ENCODE assay signal across 1 cellular context in the genomic region with DNA sequence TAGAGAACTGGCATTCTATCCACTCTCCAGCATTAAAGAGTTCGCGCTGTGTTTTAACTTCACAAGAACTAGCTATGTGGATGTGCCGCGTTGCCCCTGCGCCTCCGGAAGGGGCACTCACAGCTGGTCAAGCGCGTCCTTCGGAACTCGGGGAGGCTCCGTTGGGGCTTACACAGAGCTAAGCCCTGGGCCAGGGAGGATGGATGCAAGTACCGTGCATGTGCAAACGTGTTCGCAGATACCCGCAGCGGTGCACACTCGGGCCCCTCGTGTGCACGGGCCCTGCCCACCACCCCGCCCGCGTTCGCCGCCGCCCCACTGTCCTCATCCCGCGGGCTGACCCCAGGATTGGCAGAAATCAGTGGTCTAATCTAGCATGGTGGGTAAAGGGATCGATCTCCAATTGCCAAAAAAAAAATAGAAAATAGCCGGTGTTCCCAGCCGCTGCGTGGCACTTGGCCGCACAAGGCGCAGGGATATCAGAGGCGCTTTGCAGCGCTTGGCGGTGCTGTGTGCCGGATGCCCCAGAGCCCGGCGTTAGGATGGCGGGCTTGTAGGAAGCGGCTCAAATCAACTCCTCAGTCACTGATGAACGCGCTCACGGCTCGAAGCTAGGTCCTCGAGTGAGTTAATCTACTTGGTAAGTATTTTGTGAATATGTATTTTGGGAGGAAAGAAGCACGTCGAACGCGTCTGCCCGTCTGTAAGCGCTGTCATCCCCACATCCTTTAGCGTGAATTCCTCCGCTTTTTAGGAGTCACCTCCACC.
TF ChIP-seq lines count a peak whose summit lies in the region.

No MANE protein-coding gene starts in this region.

TF ChIP-seq in IMR-90, 13 proteins besides CTCF, POLR2A, EP300 and RAD21 (continued from another document):
- TF ChIP-seq, protein P1, sequence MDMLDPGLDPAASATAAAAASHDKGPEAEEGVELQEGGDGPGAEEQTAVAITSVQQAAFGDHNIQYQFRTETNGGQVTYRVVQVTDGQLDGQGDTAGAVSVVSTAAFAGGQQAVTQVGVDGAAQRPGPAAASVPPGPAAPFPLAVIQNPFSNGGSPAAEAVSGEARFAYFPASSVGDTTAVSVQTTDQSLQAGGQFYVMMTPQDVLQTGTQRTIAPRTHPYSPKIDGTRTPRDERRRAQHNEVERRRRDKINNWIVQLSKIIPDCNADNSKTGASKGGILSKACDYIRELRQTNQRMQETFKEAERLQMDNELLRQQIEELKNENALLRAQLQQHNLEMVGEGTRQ (IDR thresholded peaks at IDR 0.05; ENCODE audit: low read depth, low read length), result no peak
- TF ChIP-seq MAZ (IDR thresholded peaks at IDR 0.05; ENCODE audit: borderline replicate concordance, low read depth, low read length) (no peak), CHD1 (IDR thresholded peaks at IDR 0.05; ENCODE audit: low read depth, low read length) (no peak), RCOR1 (IDR thresholded peaks at IDR 0.05; ENCODE audit: insufficient replicate concordance, low read length) (no peak), BHLHE40 (IDR thresholded peaks at IDR 0.05; ENCODE audit: low read depth, low read length) (no peak), SMC3 (IDR thresholded peaks at IDR 0.05; ENCODE audit: low read depth, low read length) (no peak)
